In genomic region chr18:49855711-49856110, GRCh38 we compare ENCODE assay signal across 33 cellular contexts.
"Had no signal": no experiment of that assay in that cellular context is flagged by ENCODE, and none has a peak within 500 bp of the region (broad histone marks: within the 10 kb centered on the region; RNA-seq: fewer than 3 reads in every experiment).

No MANE protein-coding gene starts in this region.

- ATAC-seq: activated CD8-positive, alpha-beta T cell treated with anti-CD3 and anti-CD28 coated beads for 36 hours; activated naive CD4-positive, alpha-beta T cell treated with anti-CD3 and anti-CD28 coated beads, Interleukin-2, amount 50 U/mL, for 72 hours; activated T-cell treated with anti-CD3 and anti-CD28 coated beads, Interleukin-2, amount 50 U/mL, for 4 hours; activated T-cell treated with anti-CD3 and anti-CD28 coated beads, Interleukin-2, amount 50 U/mL, for 72 hours; activated T-helper 17 cell treated with anti-CD3 and anti-CD28 coated beads, Interleukin-2, amount 50 U/mL, for 72 hours; body of pancreas; WTC11 had no signal

- H3K27ac ChIP-seq: adrenal gland, body of pancreas, brain microvascular endothelial cell, breast epithelium, cardiac muscle cell, WERI-Rb-1 had no signal

- DNase-seq: activated CD4-positive, alpha-beta memory T cell treated with anti-CD3 and anti-CD28 coated beads for 36 hours; activated CD4-positive, alpha-beta T cell treated with anti-CD3 and anti-CD28 coated beads for 4 hours; activated CD4-positive, alpha-beta T cell treated with anti-CD3 and anti-CD28 coated beads, Interleukin-2, amount 10 ng/mL, durations not matched to agents 24 days and 14 days; activated CD4-positive, alpha-beta T cell treated with anti-CD3 and anti-CD28 coated beads, Interleukin-2, amount 50 U/mL, for 1 hour; activated CD4-positive, alpha-beta T cell treated with anti-CD3 and anti-CD28 coated beads, Interleukin-2, amount 50 U/mL, for 4 hours; activated CD4-positive, CD25-positive, alpha-beta regulatory T cell; activated CD4-positive, CD25-positive, alpha-beta regulatory T cell treated with anti-CD3 and anti-CD28 coated beads, Interleukin-2, amount 50 U/mL, for 72 hours; activated CD8-positive, alpha-beta T cell treated with anti-CD3 and anti-CD28 coated beads for 36 hours; activated effector memory CD4-positive, alpha-beta T cell treated with anti-CD3 and anti-CD28 coated beads, Interleukin-2, amount 50 U/mL, for 16 hours; activated gamma-delta T cell treated with Interleukin-2 at 50 U/mL for 16 hours; activated naive CD4-positive, alpha-beta T cell; activated naive CD4-positive, alpha-beta T cell treated with anti-CD3 and anti-CD28 coated beads for 36 hours; activated naive CD4-positive, alpha-beta T cell treated with anti-CD3 and anti-CD28 coated beads, Interleukin-2, amount 50 U/mL, for 16 hours; activated naive CD8-positive, alpha-beta T cell treated with anti-CD3 and anti-CD28 coated beads for 36 hours; activated T-cell treated with anti-CD3 and anti-CD28 coated beads for 4 hours; activated T-cell treated with anti-CD3 and anti-CD28 coated beads, Interleukin-2, amount 50 U/mL, for 1 hour; activated T-cell treated with anti-CD3 and anti-CD28 coated beads, Interleukin-2, amount 50 U/mL, for 4 hours; activated T-cell treated with anti-CD3 and anti-CD28 coated beads, Interleukin-2, amount 50 U/mL, for 72 hours; adrenal gland; amniotic stem cell; aorta; body of pancreas; brain microvascular endothelial cell; cerebellar nuclear complex; T-helper 1 cell; T-helper 2 cell; T-helper 9 cell; WERI-Rb-1 had no signal

- H3K4me3 ChIP-seq: adrenal gland, body of pancreas, breast epithelium, cardiac muscle cell had no signal

- H3K4me1 ChIP-seq: adrenal gland, breast epithelium had no signal

- H3K9me3 ChIP-seq: adrenal gland, body of pancreas, breast epithelium had no signal

- H3K27me3 ChIP-seq: adrenal gland, body of pancreas, brain microvascular endothelial cell, breast epithelium, cardiac muscle cell had no signal

- H3K36me3 ChIP-seq: adrenal gland, brain microvascular endothelial cell, breast epithelium, cardiac muscle cell, WERI-Rb-1 had no signal
